ENCODE assay signal across 31 cellular contexts in the genomic region with DNA sequence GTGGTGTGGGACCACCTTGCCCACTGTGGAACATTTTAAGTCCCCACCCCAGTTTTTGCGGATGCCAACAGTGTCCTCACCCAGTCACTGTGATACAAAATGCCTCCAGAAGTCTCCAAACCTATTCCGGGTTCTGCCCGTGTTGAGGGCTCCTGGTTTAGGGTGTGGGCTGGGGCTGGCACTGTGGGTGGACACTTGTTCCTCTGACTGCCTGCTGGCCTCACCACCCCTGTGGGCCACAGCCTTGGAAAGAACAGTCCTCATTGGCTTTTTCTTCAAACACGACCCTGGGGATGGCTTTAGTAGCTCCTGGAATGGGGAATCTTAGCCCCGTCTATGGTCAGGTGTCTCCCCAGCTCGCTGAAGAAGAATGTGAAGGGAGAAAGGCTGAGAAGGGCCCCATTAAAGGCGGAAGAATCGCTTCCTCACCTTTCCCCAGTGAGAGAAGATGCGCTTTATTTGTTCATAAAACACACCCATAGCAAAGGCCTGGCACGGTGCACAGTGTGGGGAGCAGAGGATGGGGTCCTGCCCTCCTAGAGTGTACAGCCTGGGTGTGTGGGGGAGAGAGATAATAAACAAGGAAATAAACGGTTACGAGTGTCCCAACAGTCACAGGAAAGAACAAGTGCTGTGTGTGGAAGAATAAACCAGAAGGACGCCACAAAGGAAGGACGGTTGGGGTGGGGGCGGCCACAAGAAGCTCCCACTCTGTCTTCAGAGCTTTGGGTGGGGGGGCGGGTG. TPM values are rescaled to one million over a fixed set of nuclear protein-coding genes. Genes with fewer than 3 reads are reported as not detected.
DNase-seq lines count a peak whose midpoint lies in the region; ATAC-seq and TF ChIP-seq lines count a peak whose summit lies in the region.
"Had no signal": no experiment of that assay in that cellular context is flagged by ENCODE, and none has a peak within 500 bp of the region (broad histone marks: within the 10 kb centered on the region; RNA-seq: fewer than 3 reads in every experiment).

No MANE protein-coding gene starts in this region.

- H3K4me1 Mint-ChIP-seq in CD14-positive monocyte, result peaks cover 23% of the 10 kb centered on the region
- no peaks in the 10 kb centered on the region for H3K4me1 Mint-ChIP-seq in activated naive CD4-positive, alpha-beta T cell treated with anti-CD3 and anti-CD28 coated beads for 36 hours (ENCODE audit: low read depth)
- H3K4me1 Mint-ChIP-seq: endodermal cell; IgD-negative memory B cell; stimulated activated effector memory CD8-positive, alpha-beta T cell treated with anti-CD3 and anti-CD28 coated beads, Interleukin-12 subunit alpha, Interleukin-12 subunit beta, amount 100 ng/mL, for 72 hours had no signal

- no peaks in the 10 kb centered on the region for H3K9me3 ChIP-seq in Karpas-422 (ENCODE audit: low read length)
- H3K9me3 ChIP-seq: esophagus squamous epithelium, gastrocnemius medialis had no signal

- H3K27me3 ChIP-seq in Karpas-422 (ENCODE audit: low read length), result no peaks in the 10 kb centered on the region

- H3K9me2 ChIP-seq in Karpas-422 (replicated peaks; ENCODE audit: insufficient read depth, low read length), result no peaks in the 10 kb centered on the region

- H3K79me2 ChIP-seq in Karpas-422 (ENCODE audit: low read length), result no peaks in the 10 kb centered on the region

- H3K27me3 Mint-ChIP-seq in CD14-positive monocyte (ENCODE audit: low read depth in 3 of 3), result peaks cover 0 to 3% (median 0%) of the 10 kb centered on the region in 3 donors
- H3K27me3 Mint-ChIP-seq in activated naive CD4-positive, alpha-beta T cell treated with anti-CD3 and anti-CD28 coated beads for 36 hours (ENCODE audit: low read depth), result peaks cover 3% of the 10 kb centered on the region

- H4K20me1 ChIP-seq in Karpas-422 (ENCODE audit: insufficient read depth, low read depth, low read length), result no peaks in the 10 kb centered on the region

- intact Hi-C loops in CD14-positive monocyte (cut with micrococcal nuclease) (loop anchor here in 1 of 2 donors (1.0 kb wide), 1 partner anchor 8 kb away; no protein-coding TSS in a partner anchor), left colon (cut with DNase I, micrococcal nuclease) (no loop called here)
- intact Hi-C loops in activated naive CD4-positive, alpha-beta T cell treated with anti-CD3 and anti-CD28 coated beads for 36 hours (cut with micrococcal nuclease), result no loop called here

- DNase-seq in CD14-positive monocyte (ENCODE audit: low spot score), result no peak
- DNase-seq in Karpas-422, result peak; percentile 16
- peak; percentile 75 for DNase-seq in OCI-M1 (lab: John Stamatoyannopoulos, UW)
- peak; percentile 37 to 56 for DNase-seq in left colon
- no peak for DNase-seq in activated naive CD4-positive, alpha-beta T cell treated with anti-CD3 and anti-CD28 coated beads for 36 hours
- no peak for DNase-seq in activated CD4-positive, alpha-beta T cell treated with anti-CD3 and anti-CD28 coated beads, Interleukin-2, amount 50 U/mL, for 1 hour
- no peak for DNase-seq in SIG-M5 treated with dmso at 0.1 percent for 504 hours (lab: John Stamatoyannopoulos, UW; ENCODE audit: unreplicated experiment)
- DNase-seq: activated CD4-positive, alpha-beta T cell treated with anti-CD3 and anti-CD28 coated beads for 48 hours; activated naive CD4-positive, alpha-beta T cell treated with anti-CD3 and anti-CD28 coated beads, Interleukin-2, amount 50 U/mL, for 16 hours; activated T-cell treated with anti-CD3 and anti-CD28 coated beads, Interleukin-2, amount 50 U/mL, for 72 hours; EL; endodermal cell; esophagus squamous epithelium; gastrocnemius medialis; hippocampal formation; left ventricle myocardium inferior; naive thymus-derived CD8-positive, alpha-beta T cell; NCI-H1092 treated with DMSO at 0.1 percent for 48 hours; Right ventricle myocardium superior; spleen; stimulated activated CD4-positive, alpha-beta T cell treated with anti-CD3 and anti-CD28 coated beads, Interleukin-2, amount 100 ng/mL, for 48 hours; substantia nigra had no signal

- H3K4me2 ChIP-seq in Karpas-422 (ENCODE audit: low read depth, low read length, poor library complexity, severe bottlenecking), result no peak overlapping the region

- H3K36me3 ChIP-seq in Karpas-422 (ENCODE audit: insufficient read depth, low read length), result no peaks in the 10 kb centered on the region
- H3K36me3 ChIP-seq: esophagus squamous epithelium, gastrocnemius medialis, left ventricle myocardium inferior, spleen had no signal

- H3K4me3 Mint-ChIP-seq in CD14-positive monocyte, result peak overlapping the region in 1 of 2 donors; percentile 68
- H3K4me3 Mint-ChIP-seq in activated naive CD4-positive, alpha-beta T cell treated with anti-CD3 and anti-CD28 coated beads for 36 hours, result no peak overlapping the region
- H3K4me3 Mint-ChIP-seq: activated T-cell treated with anti-CD3 and anti-CD28 coated beads, Interleukin-2, amount 50 U/mL, for 72 hours; endodermal cell; IgD-negative memory B cell; naive thymus-derived CD8-positive, alpha-beta T cell; stimulated activated effector memory CD8-positive, alpha-beta T cell treated with anti-CD3 and anti-CD28 coated beads, Interleukin-12 subunit alpha, Interleukin-12 subunit beta, amount 100 ng/mL, for 72 hours had no signal

- ATAC-seq in left colon, result peak; percentile 84
- ATAC-seq in HG02970 (IDR thresholded peaks at IDR 0.05; ENCODE audit: low FRiP score, unreplicated experiment), result no peak
- ATAC-seq: activated T-cell treated with anti-CD3 and anti-CD28 coated beads, Interleukin-2, amount 50 U/mL, for 72 hours; gastrocnemius medialis; naive thymus-derived CD8-positive, alpha-beta T cell; PC-3; stimulated activated effector memory CD8-positive, alpha-beta T cell treated with anti-CD3 and anti-CD28 coated beads, Interleukin-12 subunit alpha, Interleukin-12 subunit beta, amount 100 ng/mL, for 72 hours had no signal

- H3K4me1 ChIP-seq in Karpas-422 (ENCODE audit: low read length), result no peaks in the 10 kb centered on the region
- H3K4me1 ChIP-seq: esophagus squamous epithelium, gastrocnemius medialis, left ventricle myocardium inferior had no signal

- H2AFZ ChIP-seq in Karpas-422 (ENCODE audit: low read length), result no peak overlapping the region

- no peak for TF ChIP-seq CTCF in CD14-positive monocyte (IDR thresholded peaks at IDR 0.05)

- CTCF ChIA-PET in activated naive CD4-positive, alpha-beta T cell treated with anti-CD3 and anti-CD28 coated beads for 36 hours (lab: Charles Lee), result interaction anchor here (1.1 kb wide), 1 partner anchor 12 kb away, joined by 3 read pairs; no protein-coding TSS in a partner anchor

- no peak overlapping the region for H3K27ac ChIP-seq in Karpas-422 (ENCODE audit: low read length)
- H3K27ac ChIP-seq: coronary artery, esophagus squamous epithelium, gastrocnemius medialis, left ventricle myocardium inferior had no signal

- no peak overlapping the region for H3K4me3 ChIP-seq in Karpas-422 (ENCODE audit: low read length)
- H3K4me3 ChIP-seq: coronary artery, esophagus squamous epithelium, gastrocnemius medialis, left ventricle myocardium inferior, spleen had no signal

- H3K9ac ChIP-seq in Karpas-422 (ENCODE audit: low read length), result no peak overlapping the region

- H3K9me3 Mint-ChIP-seq in CD14-positive monocyte, result peaks cover under 1 to 4% (median 2%) of the 10 kb centered on the region in 7 donors
- peaks cover under 1% of the 10 kb centered on the region for H3K9me3 Mint-ChIP-seq in activated naive CD4-positive, alpha-beta T cell treated with anti-CD3 and anti-CD28 coated beads for 36 hours

- peak overlapping the region in 6 of 7 donors; percentile 31 to 79 (median 71) for H3K27ac Mint-ChIP-seq in CD14-positive monocyte
- no peak overlapping the region for H3K27ac Mint-ChIP-seq in activated naive CD4-positive, alpha-beta T cell treated with anti-CD3 and anti-CD28 coated beads for 36 hours
- H3K27ac Mint-ChIP-seq: activated T-cell treated with anti-CD3 and anti-CD28 coated beads, Interleukin-2, amount 50 U/mL, for 72 hours; endodermal cell; IgD-negative memory B cell; stimulated activated effector memory CD8-positive, alpha-beta T cell treated with anti-CD3 and anti-CD28 coated beads, Interleukin-12 subunit alpha, Interleukin-12 subunit beta, amount 100 ng/mL, for 72 hours had no signal

- peaks cover under 1% of the 10 kb centered on the region in 2 donors for H3K36me3 Mint-ChIP-seq in CD14-positive monocyte
- no peaks in the 10 kb centered on the region for H3K36me3 Mint-ChIP-seq in activated naive CD4-positive, alpha-beta T cell treated with anti-CD3 and anti-CD28 coated beads for 36 hours (ENCODE audit: low read depth)
- H3K36me3 Mint-ChIP-seq: stimulated activated effector memory CD8-positive, alpha-beta T cell treated with anti-CD3 and anti-CD28 coated beads, Interleukin-12 subunit alpha, Interleukin-12 subunit beta, amount 100 ng/mL, for 72 hours had no signal

RNA-seq across cellular contexts. Expression of gene SLC22A11, which starts 56.3 kb away (rescaled TPM):
- polyA plus RNA-seq in CD14-positive monocyte, result not detected
- total RNA-seq in Karpas-422 (2014; rRNA removed; shearing (Covaris generic); ENCODE audit: low replicate concordance), result not detected in 2 replicates
- total RNA-seq in left colon, result under 1 TPM; 0.15 to 0.31 TPM
- total RNA-seq in activated naive CD4-positive, alpha-beta T cell treated with anti-CD3 and anti-CD28 coated beads for 36 hours, result under 1 TPM in 1 of 2 experiments, not detected in 1; 0.17 TPM
- total RNA-seq: A673; activated T-cell treated with anti-CD3 and anti-CD28 coated beads, Interleukin-2, amount 50 U/mL, for 72 hours; bronchial epithelial cell; endodermal cell; esophagus squamous epithelium; gastrocnemius medialis; left ventricle myocardium inferior; naive thymus-derived CD8-positive, alpha-beta T cell; omental fat pad; PC-3; Right ventricle myocardium superior had no signal
- polyA plus RNA-seq: BJ; IgD-negative memory B cell; naive thymus-derived CD8-positive, alpha-beta T cell had no signal

Comparison
In these comparisons a context has a peak if more than half of its experiments do, and no peak if none do; other contexts are left out.
1. DNase-seq: peak in Karpas-422 (single experiment), OCI-M1 (single experiment) and left colon (2 of 2); none in CD14-positive monocyte (single experiment), activated naive CD4-positive, alpha-beta T cell treated with anti-CD3 and anti-CD28 coated beads for 36 hours (single experiment), activated CD4-positive, alpha-beta T cell treated with anti-CD3 and anti-CD28 coated beads, Interleukin-2, amount 50 U/mL, for 1 hour (single experiment) and SIG-M5 treated with dmso at 0.1 percent for 504 hours (single experiment).